In the genomic region with DNA sequence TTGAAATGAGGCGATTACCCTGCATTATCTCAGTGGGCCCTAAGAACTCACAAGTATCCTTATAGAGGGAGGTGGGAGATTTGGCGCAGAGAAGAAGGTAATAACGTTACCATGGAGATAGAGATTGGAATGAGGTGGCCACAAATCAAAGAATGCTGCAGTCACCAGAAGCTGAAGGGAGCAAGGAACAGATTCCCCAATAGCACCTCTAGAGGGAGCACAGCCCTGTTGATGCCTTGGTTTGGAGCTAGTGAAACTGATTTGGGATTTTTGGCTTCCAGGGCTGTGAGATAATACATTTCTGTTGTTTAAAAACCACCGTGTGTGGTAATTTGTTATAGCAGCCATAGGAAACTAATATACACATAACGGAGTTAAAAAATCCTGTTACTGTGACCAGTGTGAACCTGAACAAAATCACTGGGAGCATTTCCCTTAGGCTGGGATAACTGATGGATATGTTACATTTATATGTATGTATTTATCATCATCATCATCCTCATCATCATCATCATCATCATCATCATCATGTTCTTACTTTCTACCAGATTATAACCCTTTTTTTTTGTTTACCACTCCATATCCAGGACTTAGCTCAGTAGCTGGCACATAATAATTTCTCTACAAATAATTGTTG, we compare ENCODE assay signal across 8 cellular contexts.
A peak's percentile ranks its signal among the peaks of the same experiment; 100 is the strongest.
DNase-seq lines count a peak whose midpoint lies in the region; ATAC-seq, FAIRE-seq and TF ChIP-seq lines count a peak whose summit lies in the region.

No MANE protein-coding gene starts in this region.

- H3K27ac ChIP-seq in suprapubic skin: no peak overlapping the region

- H3K36me3 ChIP-seq in suprapubic skin: no peaks in the 10 kb centered on the region

- TF ChIP-seq EP300 in suprapubic skin (IDR thresholded peaks at IDR 0.05): no peak

- H3K9me3 ChIP-seq in suprapubic skin: no peaks in the 10 kb centered on the region

- TF ChIP-seq CTCF in suprapubic skin (IDR thresholded peaks at IDR 0.05): peak in 1 of 2 donors; percentile 50

- no peak for TF ChIP-seq POLR2A in suprapubic skin (IDR thresholded peaks at IDR 0.05)

- peak; percentile 59 for ATAC-seq in GM18517 (IDR thresholded peaks at IDR 0.05; ENCODE audit: unreplicated experiment)
- ATAC-seq in HG03378 (IDR thresholded peaks at IDR 0.05; ENCODE audit: unreplicated experiment): peak; percentile 62

- DNase-seq in NCI-H69 (lab: John Stamatoyannopoulos, UW) (peak; percentile 81), ecto neural progenitor cell (ENCODE audit: low spot score) (peak; percentile 64), mucosa of gallbladder (ENCODE audit: low spot score) (peak; percentile 20), suprapubic skin (ENCODE audit: low spot score in 2 of 2) (no peak), NCI-H1930 (lab: John Stamatoyannopoulos, UW) (no peak)

- no peak overlapping the region for H3K4me3 ChIP-seq in suprapubic skin

- no peaks in the 10 kb centered on the region for H3K4me1 ChIP-seq in suprapubic skin

- WGBS in suprapubic skin: 35% methylated on average over 5 of the region's 5 CpGs

- no peaks in the 10 kb centered on the region for H3K27me3 ChIP-seq in suprapubic skin

- FAIRE-seq in A204.1 (lab: Jason Lieb, UNC): peak; percentile 16

Comparison
In these comparisons a context has a peak if more than half of its experiments do, and no peak if none do; other contexts are left out.
1. DNase-seq: peak in NCI-H69 (single experiment), ecto neural progenitor cell (single experiment) and mucosa of gallbladder (single experiment); none in suprapubic skin (0 of 2) and NCI-H1930 (0 of 2).